14 cellular contexts compared by ENCODE assay signal in genomic region chr5:142938201-142938600, GRCh38.
"Had no signal": no experiment of that assay in that cellular context is flagged by ENCODE, and none has a peak within 500 bp of the region (broad histone marks: within the 10 kb centered on the region; RNA-seq: fewer than 3 reads in every experiment).

No MANE protein-coding gene starts in this region.

- H3K27ac ChIP-seq: esophagus muscularis mucosa, sigmoid colon, SJSA1, spleen, stomach had no signal

- H3K36me3 ChIP-seq: sigmoid colon had no signal

- H3K4me3 ChIP-seq: esophagus muscularis mucosa, SJSA1, spleen, stomach had no signal

- H3K9me3 ChIP-seq: esophagus muscularis mucosa, sigmoid colon, SJSA1, spleen, stomach had no signal

- H3K27me3 ChIP-seq: dorsolateral prefrontal cortex, esophagus muscularis mucosa, sigmoid colon, SJSA1, spleen, stomach had no signal

- DNase-seq: activated CD4-positive, CD25-positive, alpha-beta regulatory T cell treated with anti-CD3 and anti-CD28 coated beads, Interleukin-2, amount 50 U/mL, for 72 hours; activated naive CD4-positive, alpha-beta T cell; activated T-cell treated with anti-CD3 and anti-CD28 coated beads for 4 hours; aorta; cerebellar nuclear complex; dorsolateral prefrontal cortex; foreskin fibroblast; sigmoid colon; spleen; stimulated activated CD4-positive, alpha-beta T cell treated with anti-CD3 and anti-CD28 coated beads, Interleukin-1b, Interleukin-23, amount 100 ng/mL, for 48 hours; stomach; T-helper 9 cell had no signal
